ENCODE assay signal across 35 cellular contexts in the genomic region with DNA sequence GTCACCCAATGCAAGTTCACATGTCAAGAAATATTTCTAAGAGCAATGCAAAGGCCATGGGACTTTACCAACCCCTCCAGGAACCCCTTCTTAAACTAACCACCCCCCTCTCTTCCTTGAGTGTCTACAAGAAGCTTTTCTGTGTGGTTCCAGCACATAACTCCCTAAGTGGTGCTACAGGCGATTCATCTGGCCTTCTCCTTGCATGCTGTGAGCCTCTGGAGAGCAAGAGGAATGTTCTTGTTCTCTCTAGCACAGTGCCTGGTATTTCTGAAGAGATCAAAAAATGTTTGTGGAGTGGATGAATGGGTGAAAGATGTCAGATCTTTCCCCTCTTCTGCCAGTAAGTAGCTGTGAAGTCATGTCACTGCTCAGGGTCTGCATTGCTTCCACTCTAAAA. TPM values are rescaled to one million over a fixed set of nuclear protein-coding genes. Genes with fewer than 3 reads are reported as not detected.
"Had no signal": no experiment of that assay in that cellular context is flagged by ENCODE, and none has a peak within 500 bp of the region (broad histone marks: within the 10 kb centered on the region; RNA-seq: fewer than 3 reads in every experiment).

No MANE protein-coding gene starts in this region.

- H3K4me1 Mint-ChIP-seq: immature natural killer cell; memory B cell; stimulated activated effector memory CD8-positive, alpha-beta T cell treated with anti-CD3 and anti-CD28 coated beads, Interleukin-12 subunit alpha, Interleukin-12 subunit beta, amount 100 ng/mL, for 72 hours had no signal

- H3K4me3 Mint-ChIP-seq: immature natural killer cell; memory B cell; naive thymus-derived CD4-positive, alpha-beta T cell; natural killer cell treated with Interleukin-12 subunit alpha and Interleukin-12 subunit beta and Interleukin-15 and Interleukin-18, amount 100 ng/mL, for 72 hours; stimulated activated effector memory CD8-positive, alpha-beta T cell treated with anti-CD3 and anti-CD28 coated beads, Interleukin-12 subunit alpha, Interleukin-12 subunit beta, amount 100 ng/mL, for 72 hours; stimulated activated naive CD8-positive, alpha-beta T cell treated with anti-CD3 and anti-CD28 coated beads, Interleukin-15, Interleukin-2, amounts not matched to agents 100 ng/mL and 50 ng/mL, for 24 hours; type B pancreatic cell had no signal

- H3K27me3 Mint-ChIP-seq: stimulated activated naive CD8-positive, alpha-beta T cell treated with anti-CD3 and anti-CD28 coated beads, Interleukin-15, Interleukin-2, amounts not matched to agents 100 ng/mL and 50 ng/mL, for 24 hours had no signal

- DNase-seq: hypothalamus; immature natural killer cell; kidney; left colon; left ventricle myocardium inferior; midbrain; mucosa of descending colon; naive thymus-derived CD4-positive, alpha-beta T cell; pancreas; posterior cingulate gyrus; retina; right cardiac atrium; small intestine; spleen; stimulated activated CD4-positive, alpha-beta T cell treated with anti-CD3 and anti-CD28 coated beads, Interleukin-4, amount 100 ng/mL, for 24 hours; stimulated activated naive CD4-positive, alpha-beta T cell had no signal

- H3K9me3 ChIP-seq: left ventricle myocardium inferior, mucosa of descending colon, pancreas, prostate gland, spleen, suprapubic skin, thoracic aorta, tibial nerve, vagina had no signal

- H3K27ac ChIP-seq: left ventricle myocardium inferior, pancreas, prostate gland, spleen, suprapubic skin, thoracic aorta, tibial nerve, vagina had no signal

- H3K36me3 Mint-ChIP-seq: immature natural killer cell; memory B cell; naive thymus-derived CD4-positive, alpha-beta T cell; natural killer cell treated with Interleukin-12 subunit alpha and Interleukin-12 subunit beta and Interleukin-15 and Interleukin-18, amount 100 ng/mL, for 72 hours; stimulated activated effector memory CD8-positive, alpha-beta T cell treated with anti-CD3 and anti-CD28 coated beads, Interleukin-12 subunit alpha, Interleukin-12 subunit beta, amount 100 ng/mL, for 72 hours; type B pancreatic cell had no signal

- H3K9me3 Mint-ChIP-seq: immature natural killer cell; memory B cell; naive thymus-derived CD4-positive, alpha-beta T cell; natural killer cell treated with Interleukin-12 subunit alpha and Interleukin-12 subunit beta and Interleukin-15 and Interleukin-18, amount 100 ng/mL, for 72 hours; stimulated activated effector memory CD8-positive, alpha-beta T cell treated with anti-CD3 and anti-CD28 coated beads, Interleukin-12 subunit alpha, Interleukin-12 subunit beta, amount 100 ng/mL, for 72 hours; stimulated activated naive CD8-positive, alpha-beta T cell treated with anti-CD3 and anti-CD28 coated beads, Interleukin-15, Interleukin-2, amounts not matched to agents 100 ng/mL and 50 ng/mL, for 24 hours; type B pancreatic cell had no signal

- H3K4me1 ChIP-seq: left ventricle myocardium inferior, pancreas, prostate gland, spleen, suprapubic skin, tibial nerve, vagina had no signal

- H3K27me3 ChIP-seq: pancreas, spleen, tibial nerve, vagina had no signal

- H3K36me3 ChIP-seq: left ventricle myocardium inferior, pancreas, prostate gland, spleen, suprapubic skin, thoracic aorta, tibial nerve, vagina had no signal

- ATAC-seq: left colon; mucosa of descending colon; naive thymus-derived CD4-positive, alpha-beta T cell; natural killer cell treated with Interleukin-12 subunit alpha and Interleukin-12 subunit beta and Interleukin-15 and Interleukin-18, amount 100 ng/mL, for 72 hours; pancreas; right cardiac atrium; sciatic nerve; stimulated activated effector memory CD8-positive, alpha-beta T cell treated with anti-CD3 and anti-CD28 coated beads, Interleukin-12 subunit alpha, Interleukin-12 subunit beta, amount 100 ng/mL, for 72 hours had no signal

- H3K27ac Mint-ChIP-seq: immature natural killer cell; memory B cell; naive thymus-derived CD4-positive, alpha-beta T cell; natural killer cell treated with Interleukin-12 subunit alpha and Interleukin-12 subunit beta and Interleukin-15 and Interleukin-18, amount 100 ng/mL, for 72 hours; stimulated activated effector memory CD8-positive, alpha-beta T cell treated with anti-CD3 and anti-CD28 coated beads, Interleukin-12 subunit alpha, Interleukin-12 subunit beta, amount 100 ng/mL, for 72 hours; stimulated activated naive CD8-positive, alpha-beta T cell treated with anti-CD3 and anti-CD28 coated beads, Interleukin-15, Interleukin-2, amounts not matched to agents 100 ng/mL and 50 ng/mL, for 24 hours; type B pancreatic cell had no signal

- H3K4me3 ChIP-seq: left ventricle myocardium inferior, mucosa of descending colon, pancreas, prostate gland, spleen, suprapubic skin, thoracic aorta, tibial nerve, vagina had no signal

RNA-seq across cellular contexts. Expression of a gene that starts 5.9 kb away (rescaled TPM):
- total RNA-seq: kidney; left colon; left ventricle myocardium inferior; lower leg skin; lung microvascular endothelial cell; mesenteric fat pad; mucosa of descending colon; myocyte; naive thymus-derived CD4-positive, alpha-beta T cell; natural killer cell treated with Interleukin-12 subunit alpha and Interleukin-12 subunit beta and Interleukin-15 and Interleukin-18, amount 100 ng/mL, for 72 hours; omental fat pad; pancreas; prostate gland; right cardiac atrium; sciatic nerve; spleen; subcutaneous adipose tissue; suprapubic skin; thoracic aorta; tibial nerve; urinary bladder; vagina had no signal
- polyA plus RNA-seq: immature natural killer cell; naive thymus-derived CD4-positive, alpha-beta T cell; neural cell; pancreas; right cardiac atrium; small intestine; spleen; urinary bladder had no signal

RNA-seq across cellular contexts. Expression of a gene that starts 9.3 kb away (rescaled TPM):
- total RNA-seq: kidney; left colon; left ventricle myocardium inferior; lower leg skin; lung microvascular endothelial cell; mesenteric fat pad; mucosa of descending colon; myocyte; naive thymus-derived CD4-positive, alpha-beta T cell; natural killer cell treated with Interleukin-12 subunit alpha and Interleukin-12 subunit beta and Interleukin-15 and Interleukin-18, amount 100 ng/mL, for 72 hours; omental fat pad; pancreas; right cardiac atrium; sciatic nerve; spleen; subcutaneous adipose tissue; suprapubic skin; thoracic aorta; tibial nerve; urinary bladder; vagina had no signal
- polyA plus RNA-seq: immature natural killer cell; naive thymus-derived CD4-positive, alpha-beta T cell; neural cell; pancreas; right cardiac atrium; small intestine; spleen; urinary bladder had no signal

RNA-seq across cellular contexts. Expression of a gene that starts 36.3 kb away (rescaled TPM):
- total RNA-seq: kidney; left colon; left ventricle myocardium inferior; lower leg skin; lung microvascular endothelial cell; mesenteric fat pad; mucosa of descending colon; myocyte; naive thymus-derived CD4-positive, alpha-beta T cell; natural killer cell treated with Interleukin-12 subunit alpha and Interleukin-12 subunit beta and Interleukin-15 and Interleukin-18, amount 100 ng/mL, for 72 hours; omental fat pad; pancreas; prostate gland; right cardiac atrium; sciatic nerve; spleen; subcutaneous adipose tissue; suprapubic skin; thoracic aorta; tibial nerve; urinary bladder; vagina had no signal
- polyA plus RNA-seq: immature natural killer cell; naive thymus-derived CD4-positive, alpha-beta T cell; neural cell; pancreas; right cardiac atrium; small intestine; spleen; urinary bladder had no signal

RNA-seq across cellular contexts. Expression of a gene that starts 44.4 kb away (rescaled TPM):
- total RNA-seq: kidney; left colon; left ventricle myocardium inferior; lower leg skin; lung microvascular endothelial cell; mesenteric fat pad; mucosa of descending colon; myocyte; naive thymus-derived CD4-positive, alpha-beta T cell; natural killer cell treated with Interleukin-12 subunit alpha and Interleukin-12 subunit beta and Interleukin-15 and Interleukin-18, amount 100 ng/mL, for 72 hours; omental fat pad; pancreas; prostate gland; right cardiac atrium; sciatic nerve; subcutaneous adipose tissue; suprapubic skin; thoracic aorta; tibial nerve; urinary bladder; vagina had no signal
- polyA plus RNA-seq: immature natural killer cell; naive thymus-derived CD4-positive, alpha-beta T cell; neural cell; pancreas; right cardiac atrium; small intestine; urinary bladder had no signal
